Comparison of ENCODE assay signal across 11 cellular contexts in genomic region chrX:57137481-57137880, GRCh38. TPM values are rescaled to one million over a fixed set of nuclear protein-coding genes. Genes with fewer than 3 reads are reported as not detected.
DNase-seq lines count a peak whose midpoint lies in the region; ATAC-seq and TF ChIP-seq lines count a peak whose summit lies in the region.
"Had no signal": no experiment of that assay in that cellular context is flagged by ENCODE, and none has a peak within 500 bp of the region (broad histone marks: within the 10 kb centered on the region; RNA-seq: fewer than 3 reads in every experiment).

No MANE protein-coding gene starts in this region.

- no peak for TF ChIP-seq RAD21 in SK-N-SH (IDR thresholded peaks at IDR 0.05; ENCODE audit: low read length)

- POLR2A ChIA-PET in SK-N-SH (lab: Yijun Ruan, JAX): no interaction called here

- 46% methylated on average over 1 of the region's 1 CpG for WGBS in SK-N-SH (ENCODE audit: low lambda C conversion rate)

- no peaks in the 10 kb centered on the region for H3K9me2 ChIP-seq in SK-N-SH

- no peaks in the 10 kb centered on the region; the same call in 1 of the 2 replicates for H3K9me3 ChIP-seq in SK-N-SH
- H3K9me3 ChIP-seq in thoracic aorta: no peaks in the 10 kb centered on the region
- H3K9me3 ChIP-seq: prostate gland had no signal

- no peak for TF ChIP-seq CTCF in SK-N-SH (IDR thresholded peaks at IDR 0.05)
- TF ChIP-seq CTCF in cardiac fibroblast (IDR thresholded peaks at IDR 0.05; ENCODE audit: low read depth, low read length): no peak
- no peak for TF ChIP-seq CTCF in thoracic aorta (IDR thresholded peaks at IDR 0.05)

- H3K4me3 ChIP-seq in SK-N-SH (ENCODE audit: low read depth in 2 of 2, low read length in 1 of 2) (no peak overlapping the region), cardiac fibroblast (replicated peaks in 1 of 2; ENCODE audit: low read depth in 2 of 2, low read length in 2 of 2) (peak overlapping the region; percentile 12 to 24), thoracic aorta (peak overlapping the region; percentile 53)
- H3K4me3 ChIP-seq: prostate gland had no signal

- H3K79me2 ChIP-seq in SK-N-SH (ENCODE audit: insufficient read depth): no peaks in the 10 kb centered on the region

- TF ChIP-seq EP300 in SK-N-SH (IDR thresholded peaks at IDR 0.05; ENCODE audit: borderline replicate concordance in 1 of 2, low read depth in 1 of 2, low read length in 1 of 2): no peak

- H3K36me3 ChIP-seq in SK-N-SH (replicated peaks in 1 of 2; ENCODE audit: control insufficient read depth in 1 of 2, insufficient read depth in 2 of 2, low read length in 1 of 2) (no peaks in the 10 kb centered on the region), thoracic aorta (no peaks in the 10 kb centered on the region)
- H3K36me3 ChIP-seq: prostate gland, WERI-Rb-1 had no signal

- no peaks in the 10 kb centered on the region for H4K20me1 ChIP-seq in SK-N-SH (ENCODE audit: insufficient read depth)

- H3K4me1 ChIP-seq in SK-N-SH (ENCODE audit: control insufficient read depth in 1 of 2, insufficient read depth in 2 of 2, low read depth in 1 of 2, low read length in 1 of 2) (no peaks in the 10 kb centered on the region), thoracic aorta (ENCODE audit: control insufficient read depth in 1 of 2, low read depth in 2 of 2) (no peaks in the 10 kb centered on the region)
- H3K4me1 ChIP-seq: prostate gland had no signal

- H3K27me3 ChIP-seq in SK-N-SH (ENCODE audit: insufficient read depth) (no peaks in the 10 kb centered on the region), thoracic aorta (replicated peaks; ENCODE audit: insufficient read depth) (no peaks in the 10 kb centered on the region)

- peak; percentile 59 for ATAC-seq in SK-N-SH treated with all-trans-retinoic acid at 6 μM for 48 hours
- ATAC-seq in thoracic aorta (ENCODE audit: insufficient number of reproducible peaks, low FRiP score, low read depth): no peak
- no peak for ATAC-seq in stimulated activated naive CD8-positive, alpha-beta T cell treated with anti-CD3 and anti-CD28 coated beads, Interleukin-15, Interleukin-2, amounts not matched to agents 100 U/mL and 50 U/mL, for 24 hours
- no peak for ATAC-seq in HG03460 (IDR thresholded peaks at IDR 0.05; ENCODE audit: unreplicated experiment)
- ATAC-seq: activated naive CD4-positive, alpha-beta T cell treated with anti-CD3 and anti-CD28 coated beads, Interleukin-2, amount 50 U/mL, for 72 hours had no signal

- no peak overlapping the region for H2AFZ ChIP-seq in SK-N-SH (ENCODE audit: low read depth)

- no peak overlapping the region for H3K9ac ChIP-seq in SK-N-SH

- no peak overlapping the region for H3K4me2 ChIP-seq in SK-N-SH

- DNase-seq in SK-N-SH (no peak), cardiac fibroblast (ENCODE audit: low read depth in 2 of 2) (peak; percentile 18 to 37), iPS-NIHi7 (ENCODE audit: extremely low spot score) (peak; percentile 24), thoracic aorta (ENCODE audit: low spot score) (no peak), NCI-H2029 (lab: John Stamatoyannopoulos, UW) (no peak)
- DNase-seq in stimulated activated naive CD8-positive, alpha-beta T cell treated with anti-CD3 and anti-CD28 coated beads, Interleukin-15, Interleukin-2, amounts not matched to agents 100 U/mL and 50 U/mL, for 24 hours: no peak
- DNase-seq: WERI-Rb-1 had no signal

- H3K27ac ChIP-seq in SK-N-SH (ENCODE audit: low read depth in 2 of 2, low read length in 1 of 2): no peak overlapping the region
- no peak overlapping the region for H3K27ac ChIP-seq in thoracic aorta
- H3K27ac ChIP-seq: prostate gland, WERI-Rb-1 had no signal

- CTCF ChIA-PET in SK-N-SH (lab: Yijun Ruan, JAX): no interaction called here

- H3F3A ChIP-seq in SK-N-SH (replicated peaks; ENCODE audit: insufficient read depth): no peaks in the 10 kb centered on the region

TF ChIP-seq in SK-N-SH treated with all-trans-retinoic acid at 6 μM for 48 hours, 23 proteins besides CTCF, POLR2A, EP300 and RAD21 (continues in another document):
- TF ChIP-seq ARNTL (CRISPR knock-in tag; IDR thresholded peaks at IDR 0.05; ENCODE audit: borderline replicate concordance, low read depth) (no peak), BACH2 (CRISPR knock-in tag; IDR thresholded peaks at IDR 0.05; ENCODE audit: borderline replicate concordance) (no peak), ZFP3 (CRISPR knock-in tag; IDR thresholded peaks at IDR 0.05) (no peak), CSDC2 (CRISPR knock-in tag; IDR thresholded peaks at IDR 0.05) (no peak), POU6F1 (CRISPR knock-in tag; IDR thresholded peaks at IDR 0.05; ENCODE audit: borderline replicate concordance, low read depth) (no peak), TCF4 (CRISPR knock-in tag; IDR thresholded peaks at IDR 0.05; ENCODE audit: borderline replicate concordance) (no peak), ZNF8 (CRISPR knock-in tag; IDR thresholded peaks at IDR 0.05) (no peak), PPARA (CRISPR knock-in tag; IDR thresholded peaks at IDR 0.05; ENCODE audit: borderline replicate concordance) (no peak)

TF ChIP-seq in SK-N-SH, 30 proteins besides CTCF, POLR2A, EP300 and RAD21:
- no peak for TF ChIP-seq SMC3 (IDR thresholded peaks at IDR 0.05; ENCODE audit: low read depth, low read length)
- TF ChIP-seq RXRA (IDR thresholded peaks at IDR 0.05; ENCODE audit: borderline replicate concordance, low read depth): no peak
- TF ChIP-seq USF2 (IDR thresholded peaks at IDR 0.05; ENCODE audit: borderline replicate concordance, low read depth, low read length): no peak
- TF ChIP-seq MXI1 (IDR thresholded peaks at IDR 0.05; ENCODE audit: low read depth, low read length): no peak
- no peak for TF ChIP-seq EZH2phosphoT487 (IDR thresholded peaks at IDR 0.05; ENCODE audit: borderline replicate concordance, low read depth)
- TF ChIP-seq USF1 (IDR thresholded peaks at IDR 0.05; ENCODE audit: borderline replicate concordance, low read depth): no peak
- TF ChIP-seq YY1 (IDR thresholded peaks at IDR 0.05; ENCODE audit: low read depth): no peak
- TF ChIP-seq ELF1 (IDR thresholded peaks at IDR 0.05): no peak
- TF ChIP-seq FOXM1 (IDR thresholded peaks at IDR 0.05; ENCODE audit: low read depth): no peak
- no peak for TF ChIP-seq GABPA (IDR thresholded peaks at IDR 0.05; ENCODE audit: low read depth)
- no peak for TF ChIP-seq PBX3 (IDR thresholded peaks at IDR 0.05)
- TF ChIP-seq POLR2AphosphoS5 (IDR thresholded peaks at IDR 0.05; ENCODE audit: low read depth, low read length): no peak
- no peak for TF ChIP-seq RCOR1 (IDR thresholded peaks at IDR 0.05; ENCODE audit: low read length)
- TF ChIP-seq ZBTB33 (IDR thresholded peaks at IDR 0.05; ENCODE audit: borderline replicate concordance, low read depth): no peak

RNA-seq across cellular contexts. Expression of gene SPIN2A, which starts 0.3 kb away (rescaled TPM):
- 0.46 and 0.67 TPM in 2 replicates for polyA plus RNA-seq in SK-N-SH (2012; rRNA removed)
- 0.05 and 0.12 TPM in 2 replicates for polyA plus RNA-seq in SK-N-SH (2012; cell fraction: cytosol; rRNA removed)
- 5.7 and 6.4 TPM in 2 replicates for polyA plus RNA-seq in SK-N-SH (2012; cell fraction: nucleus; rRNA removed)
- under 1 TPM; 0.35 to 0.54 TPM for total RNA-seq in thoracic aorta

RNA-seq across cellular contexts. Expression of gene SPIN2B, which starts 16.1 kb away (rescaled TPM):
- polyA plus RNA-seq in SK-N-SH (2012; rRNA removed): 16.9 and 20.2 TPM in 2 replicates
- 16.3 and 20.5 TPM in 2 replicates for polyA plus RNA-seq in SK-N-SH (2012; cell fraction: cytosol; rRNA removed)
- 46.1 and 53.6 TPM in 2 replicates for polyA plus RNA-seq in SK-N-SH (2012; cell fraction: nucleus; rRNA removed)
- total RNA-seq in thoracic aorta: 10 to 100 TPM; 16.8 to 19.0 TPM

Comparison
In these comparisons a context has a peak if more than half of its experiments do, and no peak if none do; other contexts are left out.
1. DNase-seq: peak in cardiac fibroblast (2 of 2) and iPS-NIHi7 (single experiment); none in SK-N-SH (single experiment), thoracic aorta (single experiment), stimulated activated naive CD8-positive, alpha-beta T cell treated with anti-CD3 and anti-CD28 coated beads, Interleukin-15, Interleukin-2, amounts not matched to agents 100 U/mL and 50 U/mL, for 24 hours (single experiment) and NCI-H2029 (single experiment).
2. H3K4me3 ChIP-seq: peak in cardiac fibroblast (2 of 2) and thoracic aorta (single experiment); none in SK-N-SH (0 of 2).